12 cellular contexts compared by ENCODE assay signal in genomic region chr12:39972119-39972518, GRCh38.
DNase-seq lines count a peak whose midpoint lies in the region; TF ChIP-seq lines count a peak whose summit lies in the region.
"Had no signal": no experiment of that assay in that cellular context is flagged by ENCODE, and none has a peak within 500 bp of the region (broad histone marks: within the 10 kb centered on the region; RNA-seq: fewer than 3 reads in every experiment).

No MANE protein-coding gene starts in this region.

- H3K27ac Mint-ChIP-seq in Caco-2 (ENCODE audit: unreplicated experiment): no peak overlapping the region

- no peaks in the 10 kb centered on the region for H3K9me2 ChIP-seq in PC-9 (ENCODE audit: insufficient read depth)

- H3K27me3 ChIP-seq in A673 (replicated peaks; ENCODE audit: insufficient read depth, low read depth, low read length, poor library complexity) (no peaks in the 10 kb centered on the region), PC-9 (ENCODE audit: insufficient read depth, low read depth) (no peaks in the 10 kb centered on the region), Caco-2 (replicated peaks; ENCODE audit: control insufficient read depth, insufficient read depth, low read length) (no peaks in the 10 kb centered on the region)

- H3F3A ChIP-seq in PC-9 (ENCODE audit: insufficient read depth, low read depth): no peaks in the 10 kb centered on the region

- no peaks in the 10 kb centered on the region for H3K36me3 ChIP-seq in A673 (ENCODE audit: insufficient read depth, low read length, poor library complexity, severe bottlenecking)
- no peaks in the 10 kb centered on the region for H3K36me3 ChIP-seq in PC-9 (ENCODE audit: low read depth)
- no peaks in the 10 kb centered on the region for H3K36me3 ChIP-seq in Caco-2 (ENCODE audit: control insufficient read depth, insufficient read depth, low read length)

- POLR2A ChIA-PET in A673 (lab: Charles Lee; ENCODE audit: low non-redundant PET) (no interaction called here), PC-9 (lab: Charles Lee; ENCODE audit: unreplicated experiment) (no interaction called here), Caco-2 (lab: Charles Lee) (no interaction called here)

- TF ChIP-seq CTCF in A673 (conservative IDR thresholded peaks at IDR 0.05; ENCODE audit: low read depth, low read length) (no peak), PC-9 (conservative IDR thresholded peaks at IDR 0.05) (no peak), Caco-2 (IDR thresholded peaks at IDR 0.05; ENCODE audit: insufficient read depth in 1 of 2, low read depth in 1 of 2, low read length in 1 of 2, severe bottlenecking in 1 of 2, unreplicated experiment in 1 of 2) (no peak)

- H2AFZ ChIP-seq in PC-9: no peak overlapping the region

- H3K4me3 Mint-ChIP-seq in Caco-2 (ENCODE audit: unreplicated experiment): no peak overlapping the region

- no peaks in the 10 kb centered on the region for H3K27me3 Mint-ChIP-seq in Caco-2 (ENCODE audit: insufficient read depth, unreplicated experiment)

- intact Hi-C loops in A673 (cut with micrococcal nuclease; ENCODE audit: unreplicated experiment): no loop called here
- intact Hi-C loops in PC-9 (cut with micrococcal nuclease; ENCODE audit: unreplicated experiment): no loop called here
- intact Hi-C loops in Caco-2 (cut with micrococcal nuclease; ENCODE audit: unreplicated experiment): no loop called here

- H3K27ac ChIP-seq in A673 (ENCODE audit: low read depth, low read length, poor library complexity, severe bottlenecking) (no peak overlapping the region), PC-9 (no peak overlapping the region)

- no peaks in the 10 kb centered on the region for H3K79me2 ChIP-seq in PC-9 (ENCODE audit: low read depth)

- no peak overlapping the region for H3K4me2 ChIP-seq in PC-9

- no peaks in the 10 kb centered on the region for H4K20me1 ChIP-seq in PC-9 (ENCODE audit: insufficient read depth)

- peaks cover 8% of the 10 kb centered on the region for H3K9me3 Mint-ChIP-seq in Caco-2 (ENCODE audit: unreplicated experiment)

- DNase-seq in A673 (ENCODE audit: low spot score) (peak; percentile 42), GM04503 (ENCODE audit: low read depth) (peak; percentile 19), NOMO-1 treated with dmso at 0.1 percent for 144 hours (lab: John Stamatoyannopoulos, UW; ENCODE audit: unreplicated experiment) (peak; percentile 76), fibroblast of gingiva (ENCODE audit: low read depth) (peak; percentile 73), PC-9 (no peak), NCI-H2107 (lab: John Stamatoyannopoulos, UW) (no peak), NCI-H2029 treated with DMSO at 0.1 percent for 48 hours (lab: John Stamatoyannopoulos, UW) (no peak), Caco-2 (no peak)
- DNase-seq: activated CD4-positive, alpha-beta T cell treated with anti-CD3 and anti-CD28 coated beads for 4 hours; activated CD8-positive, alpha-beta memory T cell treated with anti-CD3 and anti-CD28 coated beads, Interleukin-2, amount 50 U/mL, for 4 hours; cortex of kidney; NCI-H2171 had no signal

- no peaks in the 10 kb centered on the region for H3K9me3 ChIP-seq in A673 (ENCODE audit: low read depth, low read length, poor library complexity, severe bottlenecking)
- H3K9me3 ChIP-seq in PC-9 (ENCODE audit: insufficient read depth, low read depth): no peaks in the 10 kb centered on the region
- H3K9me3 ChIP-seq in Caco-2: peaks cover 2% of the 10 kb centered on the region; the same call in 1 of the 2 replicates

- CTCF ChIA-PET in A673 (lab: Charles Lee): no interaction called here
- CTCF ChIA-PET in PC-9 (lab: Charles Lee): no interaction called here
- CTCF ChIA-PET in Caco-2 (lab: Charles Lee): no interaction called here

- H3K4me3 ChIP-seq in A673 (ENCODE audit: low read depth, low read length, poor library complexity, severe bottlenecking): no peak overlapping the region
- H3K4me3 ChIP-seq in PC-9: no peak overlapping the region
- no peak overlapping the region for H3K4me3 ChIP-seq in Caco-2 (ENCODE audit: low read depth, low read length)

- H3K4me1 Mint-ChIP-seq in Caco-2 (ENCODE audit: low read depth, unreplicated experiment): no peaks in the 10 kb centered on the region

- no peaks in the 10 kb centered on the region for H3K36me3 Mint-ChIP-seq in Caco-2 (ENCODE audit: insufficient read depth, unreplicated experiment)

- BruUV-seq in A673 (replicated peaks; lab: Mats Ljungman, UMichigan) (no TSS peak), PC-9 (replicated peaks; lab: Mats Ljungman, UMichigan) (no TSS peak), Caco-2 (replicated peaks; lab: Mats Ljungman, UMichigan) (no TSS peak)

- peaks cover 10% of the 10 kb centered on the region for H3K4me1 ChIP-seq in A673 (ENCODE audit: insufficient read depth, low read length, poor library complexity, severe bottlenecking)
- no peaks in the 10 kb centered on the region for H3K4me1 ChIP-seq in PC-9 (replicated peaks; ENCODE audit: insufficient read depth)
- no peaks in the 10 kb centered on the region for H3K4me1 ChIP-seq in Caco-2

Comparison
In these comparisons a context has a peak if more than half of its experiments do, and no peak if none do; other contexts are left out.
1. DNase-seq: peak in A673 (single experiment), GM04503 (single experiment), NOMO-1 treated with dmso at 0.1 percent for 144 hours (single experiment) and fibroblast of gingiva (single experiment); none in PC-9 (0 of 2), NCI-H2107 (single experiment), NCI-H2029 treated with DMSO at 0.1 percent for 48 hours (single experiment) and Caco-2 (0 of 2).